ENCODE assay signal across 8 cellular contexts in genomic region chr18:2981212-2981728, GRCh38. TPM values are rescaled to one million over a fixed set of nuclear protein-coding genes. Genes with fewer than 3 reads are reported as not detected.
DNase-seq lines count a peak whose midpoint lies in the region; TF ChIP-seq lines count a peak whose summit lies in the region.

No MANE protein-coding gene starts in this region.

- H3K4me1 Mint-ChIP-seq in CD14-positive monocyte (peaks cover 71% of the 10 kb centered on the region), nephron (peaks cover 76% of the 10 kb centered on the region)

- H3K9me3 Mint-ChIP-seq in CD14-positive monocyte: no peaks in the 10 kb centered on the region
- no peaks in the 10 kb centered on the region for H3K9me3 Mint-ChIP-seq in nephron

- DNase-seq in CD14-positive monocyte (ENCODE audit: low spot score): no peak
- DNase-seq in LNCaP clone FGC (ENCODE audit: low read depth): peak; percentile 34
- no peak for DNase-seq in coronary artery (ENCODE audit: low spot score)
- DNase-seq in C1 segment of cervical spinal cord (lab: John Stamatoyannopoulos, UW): no peak
- DNase-seq in stimulated activated CD4-positive, alpha-beta T cell treated with anti-CD3 and anti-CD28 coated beads, Interleukin-12 subunit alpha, Interleukin-12 subunit beta, amount 100 ng/mL, for 4 hours: no peak
- no peak for DNase-seq in NCI-H2081 (lab: John Stamatoyannopoulos, UW)
- DNase-seq in NCI-H446 treated with DMSO at 0.1 percent for 48 hours (lab: John Stamatoyannopoulos, UW): no peak

- intact Hi-C loops in CD14-positive monocyte (cut with micrococcal nuclease): loop anchor here in 1 of 2 donors (10.0 kb wide), 1 partner anchor 136 kb away; the partner anchor contains the start of gene EMILIN2

- H3K27me3 Mint-ChIP-seq in CD14-positive monocyte (ENCODE audit: low read depth in 3 of 3): peaks cover 0 to 4% (median 0%) of the 10 kb centered on the region in 3 donors
- H3K27me3 Mint-ChIP-seq in nephron (ENCODE audit: low read depth): no peaks in the 10 kb centered on the region

- no peak for TF ChIP-seq CTCF in CD14-positive monocyte (IDR thresholded peaks at IDR 0.05)
- TF ChIP-seq CTCF in LNCaP clone FGC (IDR thresholded peaks at IDR 0.05; ENCODE audit: control insufficient read depth, extremely low read depth, insufficient read depth): no peak
- no peak for TF ChIP-seq CTCF in coronary artery (IDR thresholded peaks at IDR 0.05)
- no peak for TF ChIP-seq CTCF in nephron (IDR thresholded peaks at IDR 0.05; ENCODE audit: unreplicated experiment in 3 of 3)

- H3K36me3 Mint-ChIP-seq in CD14-positive monocyte: peaks cover 6 to 18% of the 10 kb centered on the region in 2 donors
- H3K36me3 Mint-ChIP-seq in nephron (ENCODE audit: low read depth): peaks cover 19% of the 10 kb centered on the region

- H3K27ac ChIP-seq in coronary artery: peak overlapping the region; percentile 80 to 87

- H3K4me3 Mint-ChIP-seq in CD14-positive monocyte (peak overlapping the region in 1 of 2 donors; percentile 55), nephron (peak overlapping the region in 2 of 3 experiments; percentile 3)

- no peak overlapping the region for H3K4me3 ChIP-seq in LNCaP clone FGC (ENCODE audit: low read depth, low read length)
- peak overlapping the region; percentile 25 for H3K4me3 ChIP-seq in coronary artery

- H3K27ac Mint-ChIP-seq in CD14-positive monocyte (peak overlapping the region; percentile 88 to 98 (median 96)), nephron (peak overlapping the region; percentile 53 to 92 (median 90))

RNA-seq across cellular contexts. Expression of gene LPIN2, which starts 31.7 kb away (rescaled TPM):
- polyA plus RNA-seq in CD14-positive monocyte: 10 to 100 TPM in 1 of 2 donors, 1 to 10 TPM in 1; 9.3 to 10.3 TPM
